ENCODE assay signal across 21 cellular contexts in the genomic region with DNA sequence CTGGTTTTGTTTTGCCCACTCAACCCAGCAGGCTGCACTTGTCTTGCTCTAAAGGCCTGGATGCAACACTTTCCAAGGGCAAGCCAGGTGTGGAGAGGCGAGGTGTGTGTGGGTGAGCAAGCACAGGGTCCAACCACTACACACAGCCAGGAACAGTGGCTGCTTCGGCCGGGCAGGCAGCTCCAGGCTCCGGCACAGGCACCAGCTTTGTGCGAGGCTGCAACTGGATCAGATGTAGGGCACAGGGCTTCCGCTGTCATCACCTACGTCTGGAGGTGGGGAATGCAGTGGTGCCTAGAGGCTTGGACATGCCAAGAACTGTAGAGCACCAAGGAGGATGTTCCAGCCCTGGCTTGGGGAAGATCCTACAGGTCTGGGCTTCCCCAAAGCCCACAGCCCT.
"Had no signal": no experiment of that assay in that cellular context is flagged by ENCODE, and none has a peak within 500 bp of the region (broad histone marks: within the 10 kb centered on the region; RNA-seq: fewer than 3 reads in every experiment).

No MANE protein-coding gene starts in this region.

- H3K27ac ChIP-seq: coronary artery, heart left ventricle, pancreas, testis, tibial nerve had no signal

- H3K9me3 ChIP-seq: pancreas, testis had no signal

- FAIRE-seq: endothelial cell of umbilical vein, islet of Langerhans, pancreas had no signal

- H3K4me3 ChIP-seq: coronary artery, heart left ventricle, pancreas, smooth muscle cell, testis, tibial nerve had no signal

- H3K27me3 ChIP-seq: heart left ventricle, pancreas, testis, tibial nerve had no signal

- ATAC-seq: heart left ventricle; natural killer cell; pancreas; right cardiac atrium; stimulated activated naive B cell treated with anti-CD40 and anti-IgM and Interleukin-4, amounts not matched to agents 10 μg/mL and 1 μg/mL and 100 μg/mL, for 72 hours; stimulated activated naive CD8-positive, alpha-beta T cell treated with anti-CD3 and anti-CD28 coated beads, Interleukin-15, amount 100 ng/mL, for 72 hours had no signal

- H3K4me1 ChIP-seq: heart left ventricle, pancreas, testis, tibial nerve had no signal

- H3K4me2 ChIP-seq: smooth muscle cell had no signal

- H3K36me3 ChIP-seq: heart left ventricle, pancreas, tibial nerve had no signal

- DNase-seq: effector CD4-positive, alpha-beta T cell; endodermal cell; erythroblast; foreskin melanocyte; heart left ventricle; hippocampal formation; kidney glomerular epithelial cell; natural killer cell; occipital lobe; pancreas; right cardiac atrium; stimulated activated CD4-positive, alpha-beta T cell treated with anti-CD3 and anti-CD28 coated beads, Interleukin-4, amount 100 ng/mL, for 1 hour; stimulated activated CD8-positive, alpha-beta memory T cell treated with anti-CD3 and anti-CD28 coated beads, Interleukin-4, amount 100 ng/mL, for 48 hours; stimulated activated naive B cell treated with anti-CD40 and anti-IgM and Interleukin-4, amounts not matched to agents 10 μg/mL and 1 μg/mL and 100 μg/mL, for 72 hours; stimulated activated naive CD8-positive, alpha-beta T cell treated with anti-CD3 and anti-CD28 coated beads, Interleukin-15, amount 100 ng/mL, for 72 hours; testis had no signal
